In the genomic region with DNA sequence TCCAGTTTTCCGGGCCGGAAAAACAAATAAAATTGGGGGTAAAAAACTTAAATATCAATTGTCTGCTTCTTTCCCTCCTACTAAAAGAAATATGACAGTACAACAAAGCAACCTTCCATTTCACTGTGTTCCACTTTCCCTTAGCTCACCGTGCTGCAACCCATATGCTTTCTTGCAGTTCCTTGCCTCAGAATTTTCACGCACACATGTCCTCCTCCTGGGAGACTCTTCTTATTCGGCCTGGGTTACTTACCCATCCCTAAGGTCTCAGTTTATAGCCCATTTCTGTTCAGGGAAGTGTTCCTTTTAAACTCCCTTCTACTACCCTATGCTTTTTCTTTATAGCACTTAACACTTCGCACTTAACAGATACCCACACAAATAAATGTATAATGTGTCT, we compare ENCODE assay signal across 1 cellular context.
TF ChIP-seq lines count a peak whose summit lies in the region.

No MANE protein-coding gene starts in this region.

TF ChIP-seq in HCT116, 20 proteins besides CTCF, POLR2A, EP300 and RAD21 (continued from another document):
- TF ChIP-seq ZBTB33 (IDR thresholded peaks at IDR 0.05; ENCODE audit: extremely low read depth, insufficient replicate concordance, low read length) (no peak), SIN3A (IDR thresholded peaks at IDR 0.05; ENCODE audit: low read depth) (no peak), SP1 (IDR thresholded peaks at IDR 0.05; ENCODE audit: low read depth) (no peak), EZH2 (IDR thresholded peaks at IDR 0.05) (no peak), EGR1 (IDR thresholded peaks at IDR 0.05; ENCODE audit: low read depth) (no peak)
